1 cellular context compared by ENCODE assay signal in the genomic region with DNA sequence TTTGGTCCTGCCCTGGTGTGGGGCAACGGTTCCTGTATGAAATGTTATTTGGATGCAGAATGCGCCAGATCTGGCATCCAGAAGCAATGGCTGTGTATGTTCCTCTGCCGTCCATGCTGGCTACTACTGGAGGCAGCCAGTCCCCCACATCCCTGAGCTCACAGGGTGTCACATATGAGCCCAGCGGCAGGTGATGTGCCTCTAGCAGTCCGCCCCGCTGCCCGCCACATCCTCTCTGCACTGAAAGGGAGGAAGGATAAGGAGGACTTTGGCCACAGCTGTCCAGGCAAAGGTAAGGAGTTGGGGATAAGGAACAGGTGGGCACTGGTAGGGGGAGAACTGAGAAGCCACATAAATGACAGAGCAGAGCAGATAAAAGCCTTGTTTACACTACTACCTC.
TF ChIP-seq lines count a peak whose summit lies in the region.

No MANE protein-coding gene starts in this region.

TF ChIP-seq in WTC11, 78 proteins besides CTCF, POLR2A, EP300 and RAD21:
- TF ChIP-seq, protein P1, sequence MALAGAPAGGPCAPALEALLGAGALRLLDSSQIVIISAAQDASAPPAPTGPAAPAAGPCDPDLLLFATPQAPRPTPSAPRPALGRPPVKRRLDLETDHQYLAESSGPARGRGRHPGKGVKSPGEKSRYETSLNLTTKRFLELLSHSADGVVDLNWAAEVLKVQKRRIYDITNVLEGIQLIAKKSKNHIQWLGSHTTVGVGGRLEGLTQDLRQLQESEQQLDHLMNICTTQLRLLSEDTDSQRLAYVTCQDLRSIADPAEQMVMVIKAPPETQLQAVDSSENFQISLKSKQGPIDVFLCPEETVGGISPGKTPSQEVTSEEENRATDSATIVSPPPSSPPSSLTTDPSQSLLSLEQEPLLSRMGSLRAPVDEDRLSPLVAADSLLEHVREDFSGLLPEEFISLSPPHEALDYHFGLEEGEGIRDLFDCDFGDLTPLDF (CRISPR knock-in tag; IDR thresholded peaks at IDR 0.05) = 0 out of 2 replicates have a peak, but pooled peaks have one; percentile 19
- TF ChIP-seq NFE2L1 (CRISPR knock-in tag; IDR thresholded peaks at IDR 0.05) = no peak
